In genomic region chr7:148262721-148263229, GRCh38 we compare ENCODE assay signal across 8 cellular contexts.
A peak's percentile ranks its signal among the peaks of the same experiment; 100 is the strongest.
DNase-seq lines count a peak whose midpoint lies in the region; ATAC-seq and TF ChIP-seq lines count a peak whose summit lies in the region.

No MANE protein-coding gene starts in this region.

- 6 to 7% methylated on average over 18 of the region's 18 CpGs for WGBS in lung, 2 donors

- H3K27ac ChIP-seq in lung (ENCODE audit: low read depth in 1 of 2, low read length in 1 of 2), result no peak overlapping the region

- no peaks in the 10 kb centered on the region for H3K27me3 ChIP-seq in lung (ENCODE audit: control insufficient read depth, insufficient read depth)

- ATAC-seq in GM18498 (IDR thresholded peaks at IDR 0.05; ENCODE audit: unreplicated experiment) (peak; percentile 83), HG02981 (IDR thresholded peaks at IDR 0.05; ENCODE audit: unreplicated experiment) (peak; percentile 76), lung (ENCODE audit: insufficient read depth, low FRiP score) (peak; percentile 70)

- H3K4me3 ChIP-seq in lung, result no peak overlapping the region

- no peaks in the 10 kb centered on the region for H3K4me1 ChIP-seq in lung (ENCODE audit: control insufficient read depth in 2 of 2, insufficient read depth in 2 of 2, low read length in 2 of 2)

- H3K36me3 ChIP-seq in lung (ENCODE audit: control insufficient read depth in 2 of 2, insufficient read depth in 2 of 2, low read length in 2 of 2), result no peaks in the 10 kb centered on the region

- H3K9me3 ChIP-seq in lung (ENCODE audit: control insufficient read depth in 2 of 2, insufficient read depth in 1 of 2, low read length in 1 of 2), result no peaks in the 10 kb centered on the region

- DNase-seq in A172 (ENCODE audit: low spot score), result peak; percentile 14
- peak; percentile 23 for DNase-seq in NCI-H2196 treated with DMSO at 0.1 percent for 48 hours (lab: John Stamatoyannopoulos, UW; ENCODE audit: unreplicated experiment)
- DNase-seq in activated CD4-positive, alpha-beta T cell treated with anti-CD3 and anti-CD28 coated beads, Interleukin-2, amount 50 U/mL, for 4 hours, result peak; percentile 41 to 52
- DNase-seq in dermis microvascular lymphatic vessel endothelial cell (ENCODE audit: low read depth in 2 of 2), result peak; percentile 11 to 32
- DNase-seq in lung (ENCODE audit: low spot score), result peak; percentile 46
- DNase-seq in stimulated activated CD8-positive, alpha-beta memory T cell treated with anti-CD3 and anti-CD28 coated beads, Interleukin-12 subunit alpha, Interleukin-12 subunit beta, amount 100 ng/mL, for 4 hours (ENCODE audit: low read depth), result peak; percentile 12

- peak; percentile 73 for TF ChIP-seq CTCF in lung (IDR thresholded peaks at IDR 0.05; ENCODE audit: control extremely low read depth, extremely low read depth)
